9 cellular contexts compared by ENCODE assay signal in genomic region chr11:47797633-47798032, GRCh38. TPM values are rescaled to one million over a fixed set of nuclear protein-coding genes. Genes with fewer than 3 reads are reported as not detected.
DNase-seq lines count a peak whose midpoint lies in the region; ATAC-seq, FAIRE-seq and TF ChIP-seq lines count a peak whose summit lies in the region.
"Had no signal": no experiment of that assay in that cellular context is flagged by ENCODE, and none has a peak within 500 bp of the region (broad histone marks: within the 10 kb centered on the region; RNA-seq: fewer than 3 reads in every experiment).

No MANE protein-coding gene starts in this region.

- RAD21 ChIA-PET in GM12878 (lab: Charles Lee; ENCODE audit: unreplicated experiment), result no interaction called here

- H3K4me3 ChIP-seq in RWPE2 (ENCODE audit: severe bottlenecking) (no peak overlapping the region), GM12878 (no peak overlapping the region), trophoblast cell (ENCODE audit: low read depth, low read length) (no peak overlapping the region)

- H3K79me2 ChIP-seq in GM12878 (ENCODE audit: control insufficient read depth, insufficient read depth, low read length) (no peaks in the 10 kb centered on the region), trophoblast cell (ENCODE audit: control insufficient read depth, insufficient read depth, low read length, poor library complexity) (no peaks in the 10 kb centered on the region)

- no peak overlapping the region for H3K27ac ChIP-seq in RWPE2 (ENCODE audit: poor library complexity, severe bottlenecking)
- H3K27ac ChIP-seq in GM12878 (ENCODE audit: control insufficient read depth, insufficient read depth), result no peak overlapping the region
- no peak overlapping the region for H3K27ac ChIP-seq in trophoblast cell (ENCODE audit: low read depth, low read length)

- no peak overlapping the region for H4K8ac ChIP-seq in trophoblast cell (ENCODE audit: low read depth, low read length)

- 90% methylated on average over 4 of the region's 4 CpGs for WGBS in GM12878 (ENCODE audit: insufficient coverage, insufficient replicate concordance, low lambda C conversion rate, missing lambda C conversion rate)
- no CpG with 5 or more reads among the region's 4 CpGs for WGBS in trophoblast cell (ENCODE audit: extremely low coverage, insufficient coverage, insufficient read length)

- H3K79me1 ChIP-seq in trophoblast cell (ENCODE audit: low read length), result no peaks in the 10 kb centered on the region

- CTCF ChIA-PET in GM12878 (lab: Yijun Ruan, JAX), result no interaction called here

- TSS peak; percentile 42 for BruUV-seq in GM12878 (replicated peaks; lab: Mats Ljungman, UMichigan)

- H2AK5ac ChIP-seq in trophoblast cell (ENCODE audit: low read length), result no peak overlapping the region

- TF ChIP-seq RAD21 in GM12878 (IDR thresholded peaks at IDR 0.05; ENCODE audit: insufficient read depth, low read depth, low read length), result no peak

- no peak overlapping the region for H4K12ac ChIP-seq in trophoblast cell (ENCODE audit: low read depth, low read length)

- TF ChIP-seq POLR2A in GM12878 (IDR thresholded peaks at IDR 0.05; ENCODE audit: low read depth, low read length), result no peak

- H3K9ac ChIP-seq in GM12878 (ENCODE audit: control insufficient read depth, insufficient read depth, low read length), result no peak overlapping the region
- H3K9ac ChIP-seq in trophoblast cell (ENCODE audit: low read length), result no peak overlapping the region

- TF ChIP-seq CTCF in RWPE2 (IDR thresholded peaks at IDR 0.05; ENCODE audit: poor library complexity, severe bottlenecking) (no peak), GM12878 (IDR thresholded peaks at IDR 0.05 in 2 of 3, conservative IDR thresholded peaks at IDR 0.05 in 1 of 3; ENCODE audit: control insufficient read depth in 2 of 3, extremely low read depth in 1 of 3, insufficient read depth in 1 of 3, low read depth in 3 of 3, low read length in 3 of 3) (no peak)

- ATAC-seq in RWPE2 (ENCODE audit: low read depth), result peak; percentile 73
- no peak for ATAC-seq in GM12878
- no peak for ATAC-seq in HG03159 (IDR thresholded peaks at IDR 0.05; ENCODE audit: unreplicated experiment)
- ATAC-seq in HG02588 (IDR thresholded peaks at IDR 0.05; ENCODE audit: unreplicated experiment), result no peak

- no peaks in the 10 kb centered on the region for H3K27me3 ChIP-seq in RWPE2 (ENCODE audit: insufficient read depth, poor library complexity, severe bottlenecking)
- no peaks in the 10 kb centered on the region for H3K27me3 ChIP-seq in GM12878 (replicated peaks in 1 of 2; ENCODE audit: control insufficient read depth in 2 of 2, insufficient read depth in 2 of 2, low read length in 1 of 2)
- no peaks in the 10 kb centered on the region for H3K27me3 ChIP-seq in trophoblast cell (ENCODE audit: insufficient read depth, low read length)

- in situ Hi-C loops in GM12878 (cut with MboI), result no loop called here

- intact Hi-C loops in GM12878 (cut with micrococcal nuclease; ENCODE audit: unreplicated experiment), result no loop called here

- H4K20me1 ChIP-seq in GM12878 (ENCODE audit: control insufficient read depth, insufficient read depth), result no peaks in the 10 kb centered on the region

- H3K4ac ChIP-seq in trophoblast cell (ENCODE audit: low read depth, low read length), result no peak overlapping the region

- H4K91ac ChIP-seq in trophoblast cell (ENCODE audit: low read depth, low read length), result no peak overlapping the region

- H3K9me3 ChIP-seq in RWPE2 (ENCODE audit: severe bottlenecking) (no peaks in the 10 kb centered on the region), GM12878 (replicated peaks; ENCODE audit: control insufficient read depth, insufficient read depth, low read length) (no peaks in the 10 kb centered on the region), trophoblast cell (ENCODE audit: insufficient read depth, low read depth, low read length) (no peaks in the 10 kb centered on the region)

- H3K4me1 ChIP-seq in RWPE2 (ENCODE audit: insufficient read depth, poor library complexity, severe bottlenecking) (no peaks in the 10 kb centered on the region), GM12878 (ENCODE audit: control insufficient read depth, insufficient read depth, low read length) (no peaks in the 10 kb centered on the region), trophoblast cell (ENCODE audit: control insufficient read depth in 1 of 2, insufficient read depth in 2 of 2, low read length in 2 of 2) (no peaks in the 10 kb centered on the region)

- H3K14ac ChIP-seq in trophoblast cell (ENCODE audit: low read length), result no peak overlapping the region

- TF ChIP-seq EP300 in GM12878 (IDR thresholded peaks at IDR 0.05; ENCODE audit: borderline replicate concordance in 1 of 2, control insufficient read depth in 1 of 2, low read depth in 2 of 2, low read length in 2 of 2), result no peak

- DNase-seq in GM04503 (ENCODE audit: low read depth), result peak; percentile 26
- DNase-seq in RWPE2 (ENCODE audit: low spot score), result no peak
- DNase-seq in GM12878 (ENCODE audit: low read depth, low spot score), result no peak
- DNase-seq in stimulated activated CD4-positive, alpha-beta T cell treated with anti-CD3 and anti-CD28 coated beads, Interleukin-1b, Interleukin-23, amount 100 ng/mL, for 48 hours, result peak; percentile 70
- no peak for DNase-seq in trophoblast cell
- no peak for DNase-seq in SKM-1 treated with dmso at 0.1 percent for 144 hours (lab: John Stamatoyannopoulos, UW; ENCODE audit: unreplicated experiment)
- DNase-seq: NCI-H2081 treated with DMSO at 0.1 percent for 48 hours had no signal

- POLR2A ChIA-PET in GM12878 (lab: Charles Lee), result no interaction called here

- SMC1A ChIA-PET in GM12878 (lab: Charles Lee; ENCODE audit: uncharacterized antibody, unreplicated experiment), result no interaction called here

- no peak overlapping the region for H2BK12ac ChIP-seq in trophoblast cell (ENCODE audit: low read length)

- H3K4me2 ChIP-seq in GM12878 (ENCODE audit: control insufficient read depth, insufficient read depth) (no peak overlapping the region), trophoblast cell (ENCODE audit: low read length) (no peak overlapping the region)

- no peak overlapping the region for H2BK120ac ChIP-seq in trophoblast cell (ENCODE audit: insufficient read depth, low read length, poor library complexity)

- H3K36me3 ChIP-seq in RWPE2 (ENCODE audit: low read depth), result peaks cover 85% of the 10 kb centered on the region
- H3K36me3 ChIP-seq in GM12878 (ENCODE audit: control insufficient read depth in 2 of 2, insufficient read depth in 2 of 2, low read length in 1 of 2), result peaks cover 5 to 33% of the 10 kb centered on the region in 2 experiments
- H3K36me3 ChIP-seq in trophoblast cell (ENCODE audit: control insufficient read depth in 1 of 2, insufficient read depth in 2 of 2, low read length in 2 of 2), result peaks cover 56 to 57% of the 10 kb centered on the region in 2 experiments

- no peak for FAIRE-seq in GM12878 (lab: Jason Lieb, UNC)

- no peak overlapping the region for H2BK5ac ChIP-seq in trophoblast cell (ENCODE audit: low read depth, low read length, poor library complexity)

- no peak overlapping the region for H3K23ac ChIP-seq in trophoblast cell (ENCODE audit: low read length)

- H2AFZ ChIP-seq in GM12878 (ENCODE audit: control insufficient read depth, low read depth, low read length), result no peak overlapping the region
- no peak overlapping the region for H2AFZ ChIP-seq in trophoblast cell (ENCODE audit: insufficient read depth, low read length, poor library complexity)

- no peak overlapping the region for H3K18ac ChIP-seq in trophoblast cell (ENCODE audit: low read length)

RNA-seq across cellular contexts. Expression of gene FNBP4, which starts 30.5 kb away (rescaled TPM):
- 782 and 809 TPM in 2 replicates for total RNA-seq in GM12878 (2013; cell fraction: nucleolus; rRNA removed)
- 88.3 and 92.4 TPM in 2 replicates for total RNA-seq in GM12878 (2014; rRNA removed)
- total RNA-seq in GM12878 (2014; rRNA removed; fragmentation: Illumina TruSeq; extraction: Trizol), result 95.5 and 100 TPM in 2 replicates
- 74.9 and 94.9 TPM in 2 replicates for total RNA-seq in GM12878 (2021)
- polyA plus RNA-seq in GM12878 (2011; ENCODE audit: low read depth), result 35.6 TPM
- 162 and 163 TPM in 2 replicates for polyA plus RNA-seq in GM12878 (2011; rRNA removed)
- polyA plus RNA-seq in GM12878 (2011; cell fraction: cytosol; rRNA removed), result 95.1 and 96.3 TPM in 2 replicates
- 443 and 472 TPM in 2 replicates for polyA plus RNA-seq in GM12878 (2011; cell fraction: nucleus; rRNA removed)
- 53.1 and 73.5 TPM in 2 replicates for polyA plus RNA-seq in GM12878 (2012)
- 138 and 153 TPM in 2 replicates for polyA plus RNA-seq in GM12878 (2014; fragmentation: Illumina TruSeq; extraction: Trizol)
- polyA plus RNA-seq in GM12878 (2014; fragmentation: Nextera tagmentation; extraction: Ambion mirVana), result 10 to 100 TPM; 19.7 to 21.9 TPM
- 121 and 127 TPM in 2 replicates for polyA plus RNA-seq in GM12878 (2014; rRNA removed)
- polyA plus RNA-seq in GM12878 (2016; fragmentation: Nextera tagmentation; extraction: Ambion mirVana), result 10 to 100 TPM; 63.3 to 65.4 TPM
- polyA minus RNA-seq in GM12878 (2011; rRNA and poly(A)+ RNA removed), result 79.8 and 94.1 TPM in 2 replicates
- polyA minus RNA-seq in GM12878 (2011; cell fraction: cytosol; rRNA and poly(A)+ RNA removed), result 22.1 and 39.8 TPM in 2 replicates
- 157 and 279 TPM in 2 replicates for polyA minus RNA-seq in GM12878 (2011; cell fraction: nucleus; rRNA and poly(A)+ RNA removed)
- polyA plus RNA-seq in trophoblast cell (2013), result 89.0 and 89.9 TPM in 2 replicates

RNA-seq across cellular contexts. Expression of gene NUP160, which starts 50.5 kb away (rescaled TPM):
- 151 and 160 TPM in 2 replicates for total RNA-seq in GM12878 (2013; cell fraction: nucleolus; rRNA removed)
- total RNA-seq in GM12878 (2014; rRNA removed) (49.5 and 49.8 TPM in 2 replicates), GM12878 (2014; rRNA removed; fragmentation: Illumina TruSeq; extraction: Trizol) (51.2 and 52.2 TPM in 2 replicates), GM12878 (2021) (53.1 and 60.6 TPM in 2 replicates)
- 21.4 TPM for polyA plus RNA-seq in GM12878 (2011; ENCODE audit: low read depth)
- polyA plus RNA-seq in GM12878 (2011; rRNA removed) (62.2 and 70.0 TPM in 2 replicates), GM12878 (2014; fragmentation: Illumina TruSeq; extraction: Trizol) (57.0 and 66.1 TPM in 2 replicates), GM12878 (2014; fragmentation: Nextera tagmentation; extraction: Ambion mirVana) (10 to 100 TPM; 24.0 to 32.9 TPM), GM12878 (2014; rRNA removed) (39.2 and 41.6 TPM in 2 replicates), GM12878 (2016; fragmentation: Nextera tagmentation; extraction: Ambion mirVana) (10 to 100 TPM; 81.2 to 87.6 TPM)
- polyA plus RNA-seq in GM12878 (2011; cell fraction: cytosol; rRNA removed), result 34.6 and 39.6 TPM in 2 replicates
- 39.7 and 53.8 TPM in 2 replicates for polyA plus RNA-seq in GM12878 (2011; cell fraction: nucleus; rRNA removed)
- 24.8 and 26.2 TPM in 2 replicates for polyA plus RNA-seq in GM12878 (2012)
- 109 and 141 TPM in 2 replicates for polyA minus RNA-seq in GM12878 (2011; rRNA and poly(A)+ RNA removed)
- polyA minus RNA-seq in GM12878 (2011; cell fraction: cytosol; rRNA and poly(A)+ RNA removed), result 27.8 and 39.2 TPM in 2 replicates
- polyA minus RNA-seq in GM12878 (2011; cell fraction: nucleus; rRNA and poly(A)+ RNA removed), result 40.1 and 61.4 TPM in 2 replicates
- polyA plus RNA-seq in trophoblast cell (2013), result 27.6 and 28.4 TPM in 2 replicates

Comparison
In these comparisons a context has a peak if more than half of its experiments do, and no peak if none do; other contexts are left out.
1. DNase-seq: peak in GM04503 (single experiment) and stimulated activated CD4-positive, alpha-beta T cell treated with anti-CD3 and anti-CD28 coated beads, Interleukin-1b, Interleukin-23, amount 100 ng/mL, for 48 hours (single experiment); none in RWPE2 (single experiment), GM12878 (single experiment), trophoblast cell (0 of 2) and SKM-1 treated with dmso at 0.1 percent for 144 hours (single experiment).